16 cellular contexts compared by ENCODE assay signal in the genomic region with DNA sequence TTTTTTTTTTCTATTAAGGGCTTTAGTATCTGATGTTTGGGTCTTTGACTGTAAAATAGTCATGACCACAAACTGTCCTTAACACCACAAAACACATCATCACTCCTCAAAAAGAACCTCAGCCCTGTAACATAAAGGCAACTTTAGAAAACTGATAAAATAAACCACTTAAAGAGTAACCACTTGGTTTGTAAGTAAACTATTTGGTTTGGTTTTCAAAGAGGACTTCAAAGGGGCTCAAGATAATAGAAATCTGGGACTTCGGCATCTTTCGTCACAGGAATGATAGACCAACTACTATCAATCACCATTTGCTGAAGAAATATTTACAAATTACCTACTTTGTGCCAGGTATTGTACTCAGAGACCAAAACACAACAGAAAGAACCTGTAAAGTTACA.
DNase-seq lines count a peak whose midpoint lies in the region; ATAC-seq and TF ChIP-seq lines count a peak whose summit lies in the region.
"Had no signal": no experiment of that assay in that cellular context is flagged by ENCODE, and none has a peak within 500 bp of the region (broad histone marks: within the 10 kb centered on the region; RNA-seq: fewer than 3 reads in every experiment).

No MANE protein-coding gene starts in this region.

- peak; percentile 37 for ATAC-seq in CD4-positive, alpha-beta T cell (ENCODE audit: poor library complexity)
- peak; percentile 35 for ATAC-seq in activated CD8-positive, alpha-beta T cell treated with anti-CD3 and anti-CD28 coated beads, Interleukin-2, amount 10 ng/mL, durations not matched to agents 7 days and 5 days
- ATAC-seq in GM19324 (IDR thresholded peaks at IDR 0.05; ENCODE audit: low FRiP score, unreplicated experiment) = no peak
- no peak for ATAC-seq in GM21737 (IDR thresholded peaks at IDR 0.05; ENCODE audit: unreplicated experiment)
- no peak for ATAC-seq in GM21717 (IDR thresholded peaks at IDR 0.05; ENCODE audit: unreplicated experiment)

- H2AK5ac ChIP-seq in mesenchymal stem cell (ENCODE audit: low read length, severe bottlenecking) = no peak overlapping the region

- H4K8ac ChIP-seq in mesenchymal stem cell (ENCODE audit: low read length) = no peak overlapping the region

- peak overlapping the region; percentile 42 for H3K27ac ChIP-seq in CD4-positive, alpha-beta T cell (ENCODE audit: low read depth, low read length)
- H3K27ac ChIP-seq in mesenchymal stem cell (ENCODE audit: low read length, poor library complexity, severe bottlenecking) = no peak overlapping the region
- H3K27ac ChIP-seq: lower lobe of right lung, neural progenitor cell had no signal

- H2BK15ac ChIP-seq in mesenchymal stem cell (ENCODE audit: low read depth, poor library complexity, severe bottlenecking) = no peak overlapping the region

- H3K9me3 Mint-ChIP-seq in CD4-positive, alpha-beta T cell = no peaks in the 10 kb centered on the region
- no peaks in the 10 kb centered on the region for H3K9me3 Mint-ChIP-seq in activated CD8-positive, alpha-beta T cell treated with anti-CD3 and anti-CD28 coated beads, Interleukin-2, amount 10 ng/mL, durations not matched to agents 7 days and 5 days (ENCODE audit: insufficient read depth)
- H3K9me3 Mint-ChIP-seq in activated T-helper 1 cell treated with anti-CD3 and anti-CD28 coated beads, Interleukin-12 subunit alpha, Interleukin-12 subunit beta, Interleukin-2, Interleukin-4 antibody, amounts not matched to agents 30 ng/mL and 10 ng/mL and 1 ng/mL, durations not matched to agents 14 hours and 24 hours and 36 hours = no peaks in the 10 kb centered on the region
- H3K9me3 Mint-ChIP-seq: dendritic cell treated with granulocyte-macrophage colony-stimulating factor and Interleukin-4, amounts not matched to agents 40 ng/mL and 50 ng/mL, for 4 days; neural progenitor cell had no signal

- H3K4me2 ChIP-seq in mesenchymal stem cell (ENCODE audit: low read length, poor library complexity, severe bottlenecking) = no peak overlapping the region
- H3K4me2 ChIP-seq: neural progenitor cell had no signal

- intact Hi-C loops in CD4-positive, alpha-beta T cell (cut with DNase I, micrococcal nuclease) = loop anchor here in 1 of 2 experiments (2.0 to 5.0 kb wide), 3 partner anchors 15 to 37 kb away; no protein-coding TSS in a partner anchor
- intact Hi-C loops in activated T-helper 1 cell treated with anti-CD3 and anti-CD28 coated beads, Interleukin-12 subunit alpha, Interleukin-12 subunit beta, Interleukin-2, Interleukin-4 antibody, amounts not matched to agents 30 ng/mL and 10 ng/mL and 1 ng/mL, durations not matched to agents 14 hours and 24 hours and 36 hours (cut with micrococcal nuclease) = no loop called here

- POLR2A ChIA-PET in CD4-positive, alpha-beta T cell (lab: Charles Lee) = interaction anchor here (1.2 to 2.1 kb wide), 3 partner anchors 10 to 81 kb away, joined by 3 to 8 read pairs (median 7); no protein-coding TSS in a partner anchor
- POLR2A ChIA-PET in activated CD8-positive, alpha-beta T cell treated with anti-CD3 and anti-CD28 coated beads, Interleukin-2, amount 10 ng/mL, durations not matched to agents 7 days and 5 days (lab: Charles Lee) = interaction anchor here (0.6 to 4.0 kb wide), 4 partner anchors 17 to 329 kb away, joined by 3 to 12 read pairs (median 4); no protein-coding TSS in a partner anchor

- TF ChIP-seq CTCF in CD4-positive, alpha-beta T cell (IDR thresholded peaks at IDR 0.05) = no peak

- peaks cover 91% of the 10 kb centered on the region for H3K4me1 Mint-ChIP-seq in CD4-positive, alpha-beta T cell (ENCODE audit: low read depth)
- peaks cover 56% of the 10 kb centered on the region for H3K4me1 Mint-ChIP-seq in activated CD8-positive, alpha-beta T cell treated with anti-CD3 and anti-CD28 coated beads, Interleukin-2, amount 10 ng/mL, durations not matched to agents 7 days and 5 days (ENCODE audit: low read depth)
- H3K4me1 Mint-ChIP-seq in activated T-helper 1 cell treated with anti-CD3 and anti-CD28 coated beads, Interleukin-12 subunit alpha, Interleukin-12 subunit beta, Interleukin-2, Interleukin-4 antibody, amounts not matched to agents 30 ng/mL and 10 ng/mL and 1 ng/mL, durations not matched to agents 14 hours and 24 hours and 36 hours (ENCODE audit: low read depth) = peaks cover 14% of the 10 kb centered on the region

- H2BK12ac ChIP-seq in mesenchymal stem cell (ENCODE audit: low read length in 2 of 2) = no peak overlapping the region

- 83% methylated on average over 1 of the region's 2 CpGs for WGBS in mesenchymal stem cell

- H3K79me1 ChIP-seq in mesenchymal stem cell (replicated peaks; ENCODE audit: low read length, poor library complexity, severe bottlenecking) = peaks cover 23% of the 10 kb centered on the region

- H3K4ac ChIP-seq in mesenchymal stem cell (ENCODE audit: low read depth in 1 of 2, low read length in 2 of 2) = no peak overlapping the region

- H3K36me3 Mint-ChIP-seq in CD4-positive, alpha-beta T cell (ENCODE audit: low read depth) = peaks cover 10% of the 10 kb centered on the region
- peaks cover 6% of the 10 kb centered on the region for H3K36me3 Mint-ChIP-seq in activated CD8-positive, alpha-beta T cell treated with anti-CD3 and anti-CD28 coated beads, Interleukin-2, amount 10 ng/mL, durations not matched to agents 7 days and 5 days (ENCODE audit: low read depth)
- H3K36me3 Mint-ChIP-seq in activated T-helper 1 cell treated with anti-CD3 and anti-CD28 coated beads, Interleukin-12 subunit alpha, Interleukin-12 subunit beta, Interleukin-2, Interleukin-4 antibody, amounts not matched to agents 30 ng/mL and 10 ng/mL and 1 ng/mL, durations not matched to agents 14 hours and 24 hours and 36 hours (ENCODE audit: low read depth) = no peaks in the 10 kb centered on the region
- H3K36me3 Mint-ChIP-seq: neural progenitor cell had no signal

- no peaks in the 10 kb centered on the region for H3K9me3 ChIP-seq in CD4-positive, alpha-beta T cell (ENCODE audit: control insufficient read depth, low read length)
- no peaks in the 10 kb centered on the region for H3K9me3 ChIP-seq in mesenchymal stem cell (ENCODE audit: control insufficient read depth, low read length)
- H3K9me3 ChIP-seq: lower lobe of right lung, thyroid gland had no signal

- DNase-seq in CD4-positive, alpha-beta T cell = no peak
- DNase-seq in EH (ENCODE audit: low read depth) (peak; percentile 28), mesenchymal stem cell (peak; percentile 7)
- DNase-seq in activated CD8-positive, alpha-beta T cell treated with anti-CD3 and anti-CD28 coated beads, Interleukin-2, amount 10 ng/mL, durations not matched to agents 7 days and 5 days = no peak
- no peak for DNase-seq in activated T-helper 1 cell treated with anti-CD3 and anti-CD28 coated beads, Interleukin-12 subunit alpha, Interleukin-12 subunit beta, Interleukin-2, Interleukin-4 antibody, amounts not matched to agents 30 ng/mL and 10 ng/mL and 1 ng/mL, durations not matched to agents 14 hours and 24 hours and 36 hours (ENCODE audit: low spot score)
- DNase-seq: C1 segment of cervical spinal cord; lower lobe of right lung; NCI-H187; NCI-H446; stimulated activated CD4-positive, alpha-beta T cell treated with anti-CD3 and anti-CD28 coated beads, Interleukin-1b, Interleukin-23, amount 100 ng/mL, for 48 hours; thyroid gland had no signal

- H2BK120ac ChIP-seq in mesenchymal stem cell (ENCODE audit: low read depth, low read length) = no peak overlapping the region

- no peak overlapping the region for H2BK5ac ChIP-seq in mesenchymal stem cell (ENCODE audit: low read depth, low read length, poor library complexity, severe bottlenecking)

- H2AFZ ChIP-seq in mesenchymal stem cell (ENCODE audit: low read depth, low read length) = no peak overlapping the region
- H2AFZ ChIP-seq: neural progenitor cell had no signal

- H3K27me3 ChIP-seq in CD4-positive, alpha-beta T cell (ENCODE audit: control insufficient read depth, insufficient read depth, low read length) = no peaks in the 10 kb centered on the region
- H3K27me3 ChIP-seq in mesenchymal stem cell (ENCODE audit: control insufficient read depth in 1 of 2, insufficient read depth in 1 of 2, low read length in 2 of 2) = no peaks in the 10 kb centered on the region
- H3K27me3 ChIP-seq: neural progenitor cell, thyroid gland had no signal

- H3K4me3 ChIP-seq in mesenchymal stem cell (ENCODE audit: insufficient read depth in 1 of 2, low read depth in 1 of 2, low read length in 2 of 2) = no peak overlapping the region
- H3K4me3 ChIP-seq: lower lobe of right lung, neural progenitor cell, thyroid gland had no signal

- no peak overlapping the region for H3K18ac ChIP-seq in mesenchymal stem cell (ENCODE audit: low read depth in 1 of 2, low read length in 2 of 2)

- H3K27ac Mint-ChIP-seq in CD4-positive, alpha-beta T cell = peak overlapping the region; percentile 91
- H3K27ac Mint-ChIP-seq in activated CD8-positive, alpha-beta T cell treated with anti-CD3 and anti-CD28 coated beads, Interleukin-2, amount 10 ng/mL, durations not matched to agents 7 days and 5 days = peak overlapping the region; percentile 63
- no peak overlapping the region for H3K27ac Mint-ChIP-seq in activated T-helper 1 cell treated with anti-CD3 and anti-CD28 coated beads, Interleukin-12 subunit alpha, Interleukin-12 subunit beta, Interleukin-2, Interleukin-4 antibody, amounts not matched to agents 30 ng/mL and 10 ng/mL and 1 ng/mL, durations not matched to agents 14 hours and 24 hours and 36 hours
- H3K27ac Mint-ChIP-seq: dendritic cell treated with granulocyte-macrophage colony-stimulating factor and Interleukin-4, amounts not matched to agents 40 ng/mL and 50 ng/mL, for 4 days; neural progenitor cell had no signal

- CTCF ChIA-PET in CD4-positive, alpha-beta T cell (lab: Charles Lee) = interaction anchor here (1.1 to 1.6 kb wide), 4 partner anchors 17 to 81 kb away, joined by 3 to 7 read pairs (median 3); no protein-coding TSS in a partner anchor
- CTCF ChIA-PET in activated CD8-positive, alpha-beta T cell treated with anti-CD3 and anti-CD28 coated beads, Interleukin-2, amount 10 ng/mL, durations not matched to agents 7 days and 5 days (lab: Charles Lee) = interaction anchor here (0.6 to 3.6 kb wide), 14 partner anchors 9 to 111 kb away, joined by 3 to 26 read pairs (median 6); no protein-coding TSS in a partner anchor

- no peak overlapping the region for H4K91ac ChIP-seq in mesenchymal stem cell (ENCODE audit: low read length)

- no peaks in the 10 kb centered on the region for H3K27me3 Mint-ChIP-seq in CD4-positive, alpha-beta T cell
- H3K27me3 Mint-ChIP-seq in activated CD8-positive, alpha-beta T cell treated with anti-CD3 and anti-CD28 coated beads, Interleukin-2, amount 10 ng/mL, durations not matched to agents 7 days and 5 days (ENCODE audit: low read depth) = no peaks in the 10 kb centered on the region
- peaks cover 49% of the 10 kb centered on the region for H3K27me3 Mint-ChIP-seq in activated T-helper 1 cell treated with anti-CD3 and anti-CD28 coated beads, Interleukin-12 subunit alpha, Interleukin-12 subunit beta, Interleukin-2, Interleukin-4 antibody, amounts not matched to agents 30 ng/mL and 10 ng/mL and 1 ng/mL, durations not matched to agents 14 hours and 24 hours and 36 hours (ENCODE audit: insufficient read depth)
- H3K27me3 Mint-ChIP-seq: dendritic cell treated with granulocyte-macrophage colony-stimulating factor and Interleukin-4, amounts not matched to agents 40 ng/mL and 50 ng/mL, for 4 days had no signal

- H3K4me3 Mint-ChIP-seq in CD4-positive, alpha-beta T cell = peak overlapping the region; percentile 23
- H3K4me3 Mint-ChIP-seq in activated CD8-positive, alpha-beta T cell treated with anti-CD3 and anti-CD28 coated beads, Interleukin-2, amount 10 ng/mL, durations not matched to agents 7 days and 5 days = peak overlapping the region; percentile 58
- H3K4me3 Mint-ChIP-seq in activated T-helper 1 cell treated with anti-CD3 and anti-CD28 coated beads, Interleukin-12 subunit alpha, Interleukin-12 subunit beta, Interleukin-2, Interleukin-4 antibody, amounts not matched to agents 30 ng/mL and 10 ng/mL and 1 ng/mL, durations not matched to agents 14 hours and 24 hours and 36 hours = no peak overlapping the region
- H3K4me3 Mint-ChIP-seq: dendritic cell treated with granulocyte-macrophage colony-stimulating factor and Interleukin-4, amounts not matched to agents 40 ng/mL and 50 ng/mL, for 4 days; neural progenitor cell had no signal

- no peak overlapping the region for H3K9ac ChIP-seq in mesenchymal stem cell (ENCODE audit: low read length)
- H3K9ac ChIP-seq: neural progenitor cell had no signal

- H3K23ac ChIP-seq in mesenchymal stem cell (ENCODE audit: low read length in 2 of 2) = no peak overlapping the region

- no peak overlapping the region for H3K14ac ChIP-seq in mesenchymal stem cell (ENCODE audit: low read length in 2 of 2)

- H3K36me3 ChIP-seq in mesenchymal stem cell (ENCODE audit: control insufficient read depth in 1 of 2, insufficient read depth in 2 of 2, low read depth in 1 of 2, low read length in 2 of 2) = no peaks in the 10 kb centered on the region
- H3K36me3 ChIP-seq: lower lobe of right lung, neural progenitor cell, thyroid gland had no signal

- peaks cover 6% of the 10 kb centered on the region for H3K4me1 ChIP-seq in mesenchymal stem cell (ENCODE audit: control insufficient read depth, insufficient read depth, low read depth, low read length)
- H3K4me1 ChIP-seq: lower lobe of right lung had no signal

Comparison
In these comparisons a context has a peak if more than half of its experiments do, and no peak if none do; other contexts are left out.
1. ATAC-seq: peak in CD4-positive, alpha-beta T cell (single experiment) and activated CD8-positive, alpha-beta T cell treated with anti-CD3 and anti-CD28 coated beads, Interleukin-2, amount 10 ng/mL, durations not matched to agents 7 days and 5 days (single experiment); none in GM19324 (single experiment), GM21737 (single experiment) and GM21717 (single experiment).
2. DNase-seq: peak in EH (single experiment) and mesenchymal stem cell (single experiment); none in CD4-positive, alpha-beta T cell (0 of 10), activated CD8-positive, alpha-beta T cell treated with anti-CD3 and anti-CD28 coated beads, Interleukin-2, amount 10 ng/mL, durations not matched to agents 7 days and 5 days (single experiment) and activated T-helper 1 cell treated with anti-CD3 and anti-CD28 coated beads, Interleukin-12 subunit alpha, Interleukin-12 subunit beta, Interleukin-2, Interleukin-4 antibody, amounts not matched to agents 30 ng/mL and 10 ng/mL and 1 ng/mL, durations not matched to agents 14 hours and 24 hours and 36 hours (single experiment).